In genomic region chr22:44443641-44444235, GRCh38 we compare ENCODE assay signal across 15 cellular contexts.
"Had no signal": no experiment of that assay in that cellular context is flagged by ENCODE, and none has a peak within 500 bp of the region (broad histone marks: within the 10 kb centered on the region; RNA-seq: fewer than 3 reads in every experiment).

No MANE protein-coding gene starts in this region.

- H3K4me1 Mint-ChIP-seq: stimulated activated naive B cell treated with anti-CD40 and anti-IgM and Interleukin-4, amounts not matched to agents 10 μg/mL and 1 μg/mL and 100 μg/mL, for 72 hours had no signal

- ATAC-seq: stimulated activated naive B cell treated with anti-CD40 and anti-IgM and Interleukin-4, amounts not matched to agents 10 μg/mL and 1 μg/mL and 100 μg/mL, for 72 hours had no signal

- H3K27me3 ChIP-seq: heart right ventricle, transverse colon had no signal

- H3K27ac Mint-ChIP-seq: activated naive CD8-positive, alpha-beta T cell; stimulated activated naive B cell treated with anti-CD40 and anti-IgM and Interleukin-4, amounts not matched to agents 10 μg/mL and 1 μg/mL and 100 μg/mL, for 72 hours had no signal

- H3K9me3 ChIP-seq: transverse colon had no signal

- H3K4me3 Mint-ChIP-seq: activated naive CD8-positive, alpha-beta T cell; stimulated activated naive B cell treated with anti-CD40 and anti-IgM and Interleukin-4, amounts not matched to agents 10 μg/mL and 1 μg/mL and 100 μg/mL, for 72 hours had no signal

- DNase-seq: activated CD4-positive, alpha-beta T cell treated with anti-CD3 and anti-CD28 coated beads for 4 hours; activated gamma-delta T cell; activated T-cell treated with anti-CD3 and anti-CD28 coated beads for 4 hours; amygdala; foreskin melanocyte; heart right ventricle; left ventricle myocardium inferior; mesenchymal stem cell; small intestine; stimulated activated naive B cell treated with anti-CD40 and anti-IgM and Interleukin-4, amounts not matched to agents 10 μg/mL and 1 μg/mL and 100 μg/mL, for 72 hours; substantia nigra; T1000; transverse colon had no signal

- H3K27me3 Mint-ChIP-seq: activated naive CD8-positive, alpha-beta T cell; stimulated activated naive B cell treated with anti-CD40 and anti-IgM and Interleukin-4, amounts not matched to agents 10 μg/mL and 1 μg/mL and 100 μg/mL, for 72 hours had no signal

- FAIRE-seq: keratinocyte, small intestine had no signal

- H3K4me3 ChIP-seq: heart right ventricle, left ventricle myocardium inferior, transverse colon had no signal

- H3K36me3 ChIP-seq: heart right ventricle, left ventricle myocardium inferior, transverse colon had no signal

- H3K27ac ChIP-seq: transverse colon had no signal
